Comparison of ENCODE assay signal across 31 cellular contexts in genomic region chr6:8657522-8657921, GRCh38.
"Had no signal": no experiment of that assay in that cellular context is flagged by ENCODE, and none has a peak within 500 bp of the region (broad histone marks: within the 10 kb centered on the region; RNA-seq: fewer than 3 reads in every experiment).

No MANE protein-coding gene starts in this region.

- DNase-seq: activated CD4-positive, alpha-beta T cell treated with anti-CD3 and anti-CD28 coated beads for 1 hour; activated CD4-positive, alpha-beta T cell treated with anti-CD3 and anti-CD28 coated beads for 48 hours; activated CD4-positive, alpha-beta T cell treated with anti-CD3 and anti-CD28 coated beads, Interleukin-2, amount 50 U/mL, for 4 hours; activated CD4-positive, CD25-positive, alpha-beta regulatory T cell; activated CD8-positive, alpha-beta T cell treated with anti-CD3 and anti-CD28 coated beads for 36 hours; activated effector memory CD4-positive, alpha-beta T cell treated with anti-CD3 and anti-CD28 coated beads, Interleukin-2, amount 50 U/mL, for 16 hours; activated naive CD4-positive, alpha-beta T cell; activated naive CD8-positive, alpha-beta T cell treated with anti-CD3 and anti-CD28 coated beads, Interleukin-2, amount 10 ng/mL, durations not matched to agents 7 days and 5 days; activated T-cell treated with anti-CD3 and anti-CD28 coated beads, Interleukin-2, amount 50 U/mL, for 1 hour; activated T-cell treated with anti-CD3 and anti-CD28 coated beads, Interleukin-2, amount 50 U/mL, for 72 hours; adrenal gland; MM.1S; MV-4-11; NCI-H1092; NCI-H1436 treated with DMSO at 0.1 percent for 48 hours; NCI-H2029 treated with DMSO at 0.1 percent for 48 hours; NCI-H2171 treated with DMSO at 0.1 percent for 48 hours; NCI-H226; NCI-H446 treated with DMSO at 0.1 percent for 48 hours; NCI-H524 treated with DMSO at 0.1 percent for 48 hours; SHP77; T1000; WERI-Rb-1 had no signal

- H3K9me3 Mint-ChIP-seq: activated naive CD4-positive, alpha-beta T cell treated with anti-CD3 and anti-CD28 coated beads, Interleukin-2, amount 50 U/mL, for 24 hours; activated naive CD8-positive, alpha-beta T cell treated with anti-CD3 and anti-CD28 coated beads, Interleukin-2, amount 10 ng/mL, durations not matched to agents 7 days and 5 days; brain had no signal

- H3K9me3 ChIP-seq: adrenal gland, SJCRH30 had no signal

- H3K9ac ChIP-seq: KMS-11 had no signal

- H3K27ac ChIP-seq: adrenal gland, KMS-11, SJCRH30, SK-N-MC, WERI-Rb-1 had no signal

- H3K27me3 Mint-ChIP-seq: activated CD8-positive, alpha-beta T cell treated with anti-CD3 and anti-CD28 coated beads for 36 hours; activated naive CD4-positive, alpha-beta T cell treated with anti-CD3 and anti-CD28 coated beads, Interleukin-2, amount 50 U/mL, for 24 hours; activated T-helper 17 cell treated with anti-CD3 and anti-CD28 coated beads, Interleukin-2, amount 50 U/mL, for 72 hours; brain; central memory CD8-positive, alpha-beta T cell had no signal

- H3K4me1 Mint-ChIP-seq: activated naive CD4-positive, alpha-beta T cell treated with anti-CD3 and anti-CD28 coated beads, Interleukin-2, amount 50 U/mL, for 24 hours; activated naive CD8-positive, alpha-beta T cell treated with anti-CD3 and anti-CD28 coated beads, Interleukin-2, amount 10 ng/mL, durations not matched to agents 7 days and 5 days; activated T-helper 17 cell treated with anti-CD3 and anti-CD28 coated beads, Interleukin-2, amount 50 U/mL, for 72 hours; central memory CD8-positive, alpha-beta T cell had no signal

- H3K4me3 Mint-ChIP-seq: activated CD8-positive, alpha-beta T cell treated with anti-CD3 and anti-CD28 coated beads for 36 hours; activated naive CD4-positive, alpha-beta T cell treated with anti-CD3 and anti-CD28 coated beads, Interleukin-2, amount 50 U/mL, for 24 hours; activated naive CD8-positive, alpha-beta T cell treated with anti-CD3 and anti-CD28 coated beads, Interleukin-2, amount 10 ng/mL, durations not matched to agents 7 days and 5 days; activated T-cell treated with anti-CD3 and anti-CD28 coated beads, Interleukin-2, amount 50 U/mL, for 72 hours; activated T-helper 17 cell treated with anti-CD3 and anti-CD28 coated beads, Interleukin-2, amount 50 U/mL, for 72 hours; brain; central memory CD8-positive, alpha-beta T cell had no signal

- H3K36me3 Mint-ChIP-seq: activated naive CD4-positive, alpha-beta T cell treated with anti-CD3 and anti-CD28 coated beads, Interleukin-2, amount 50 U/mL, for 24 hours; activated naive CD8-positive, alpha-beta T cell treated with anti-CD3 and anti-CD28 coated beads, Interleukin-2, amount 10 ng/mL, durations not matched to agents 7 days and 5 days; brain had no signal

- H3K36me3 ChIP-seq: adrenal gland, SJCRH30, WERI-Rb-1 had no signal

- H3K4me1 ChIP-seq: adrenal gland, SJCRH30 had no signal

- H3K27ac Mint-ChIP-seq: activated CD8-positive, alpha-beta T cell treated with anti-CD3 and anti-CD28 coated beads for 36 hours; activated naive CD4-positive, alpha-beta T cell treated with anti-CD3 and anti-CD28 coated beads, Interleukin-2, amount 50 U/mL, for 24 hours; activated naive CD8-positive, alpha-beta T cell treated with anti-CD3 and anti-CD28 coated beads, Interleukin-2, amount 10 ng/mL, durations not matched to agents 7 days and 5 days; activated T-cell treated with anti-CD3 and anti-CD28 coated beads, Interleukin-2, amount 50 U/mL, for 72 hours; activated T-helper 17 cell treated with anti-CD3 and anti-CD28 coated beads, Interleukin-2, amount 50 U/mL, for 72 hours; brain had no signal

- H3K27me3 ChIP-seq: adrenal gland, SJCRH30 had no signal

- ATAC-seq: activated CD8-positive, alpha-beta T cell treated with anti-CD3 and anti-CD28 coated beads for 36 hours; activated T-cell treated with anti-CD3 and anti-CD28 coated beads, Interleukin-2, amount 50 U/mL, for 72 hours; activated T-helper 17 cell treated with anti-CD3 and anti-CD28 coated beads, Interleukin-2, amount 50 U/mL, for 72 hours; Panc1 had no signal

- H3K4me2 ChIP-seq: KMS-11 had no signal

- H3K4me3 ChIP-seq: adrenal gland, SK-N-MC had no signal
